1 cellular context compared by ENCODE assay signal in genomic region chr14:96390965-96391292, GRCh38.
TF ChIP-seq lines count a peak whose summit lies in the region.

No MANE protein-coding gene starts in this region.

TF ChIP-seq in SK-N-SH treated with all-trans-retinoic acid at 6 μM for 48 hours, 23 proteins besides CTCF, POLR2A, EP300 and RAD21 (continued from another document):
- TF ChIP-seq, protein P1, sequence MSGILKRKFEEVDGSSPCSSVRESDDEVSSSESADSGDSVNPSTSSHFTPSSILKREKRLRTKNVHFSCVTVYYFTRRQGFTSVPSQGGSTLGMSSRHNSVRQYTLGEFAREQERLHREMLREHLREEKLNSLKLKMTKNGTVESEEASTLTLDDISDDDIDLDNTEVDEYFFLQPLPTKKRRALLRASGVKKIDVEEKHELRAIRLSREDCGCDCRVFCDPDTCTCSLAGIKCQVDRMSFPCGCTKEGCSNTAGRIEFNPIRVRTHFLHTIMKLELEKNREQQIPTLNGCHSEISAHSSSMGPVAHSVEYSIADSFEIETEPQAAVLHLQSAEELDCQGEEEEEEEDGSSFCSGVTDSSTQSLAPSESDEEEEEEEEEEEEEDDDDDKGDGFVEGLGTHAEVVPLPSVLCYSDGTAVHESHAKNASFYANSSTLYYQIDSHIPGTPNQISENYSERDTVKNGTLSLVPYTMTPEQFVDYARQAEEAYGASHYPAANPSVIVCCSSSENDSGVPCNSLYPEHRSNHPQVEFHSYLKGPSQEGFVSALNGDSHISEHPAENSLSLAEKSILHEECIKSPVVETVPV (CRISPR knock-in tag; IDR thresholded peaks at IDR 0.05) = no peak
- TF ChIP-seq CSDC2 (CRISPR knock-in tag; IDR thresholded peaks at IDR 0.05) = no peak
TF ChIP-seq in SK-N-SH treated with all-trans-retinoic acid at 6 μM for 48 hours: peak in this region for 0.
